21 cellular contexts compared by ENCODE assay signal in the genomic region with DNA sequence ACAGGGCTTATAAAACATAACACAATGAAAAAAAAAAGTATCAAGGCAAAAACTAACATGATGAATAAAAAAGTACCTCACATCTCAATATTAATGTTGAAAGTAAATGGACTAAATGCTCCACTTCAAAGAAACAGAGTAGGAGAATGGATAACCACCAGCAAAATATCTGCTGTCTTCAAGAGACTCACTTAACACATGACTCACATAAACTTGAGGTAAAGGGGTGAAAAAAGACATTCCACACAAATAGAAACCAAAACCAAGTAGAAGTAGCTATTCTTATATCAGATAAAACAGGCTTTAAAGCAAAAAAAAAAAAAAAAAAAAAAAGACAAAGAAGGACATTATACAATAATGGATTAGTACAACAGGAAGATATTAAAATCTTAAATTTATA.
DNase-seq lines count a peak whose midpoint lies in the region; ATAC-seq, FAIRE-seq and TF ChIP-seq lines count a peak whose summit lies in the region.
"Had no signal": no experiment of that assay in that cellular context is flagged by ENCODE, and none has a peak within 500 bp of the region (broad histone marks: within the 10 kb centered on the region; RNA-seq: fewer than 3 reads in every experiment).

No MANE protein-coding gene starts in this region.

- no peak overlapping the region for H3K4me3 ChIP-seq in astrocyte (ENCODE audit: insufficient read depth, low read depth, low read length)
- H3K4me3 ChIP-seq: HAP-1, SJCRH30, uterus had no signal

- no peaks in the 10 kb centered on the region for H3K9me3 ChIP-seq in astrocyte (ENCODE audit: insufficient read depth, low read depth, low read length)
- H3K9me3 ChIP-seq: HAP-1, SJCRH30 had no signal

- H3K27ac ChIP-seq in astrocyte (ENCODE audit: low read depth, low read length) = no peak overlapping the region
- H3K27ac ChIP-seq: KMS-11, SJCRH30, uterus had no signal

- no peak overlapping the region for H3K9ac ChIP-seq in astrocyte (ENCODE audit: low read length)
- H3K9ac ChIP-seq: KMS-11 had no signal

- no peak for FAIRE-seq in astrocyte (lab: Jason Lieb, UNC)
- FAIRE-seq: endometrium had no signal

- no peaks in the 10 kb centered on the region for H3K27me3 ChIP-seq in astrocyte (ENCODE audit: insufficient read depth, low read length)
- H3K27me3 ChIP-seq: SJCRH30, uterus had no signal

- peak; percentile 81 for DNase-seq in astrocyte (ENCODE audit: low read depth)
- no peak for DNase-seq in natural killer cell
- DNase-seq in hippocampal formation (lab: John Stamatoyannopoulos, UW) = no peak
- DNase-seq: activated naive CD4-positive, alpha-beta T cell treated with Interleukin-2 at 50 U/mL for 16 hours; C1 segment of cervical spinal cord; NCI-H1436; NCI-H345; occipital lobe; SJCRH30; stimulated activated naive CD4-positive, alpha-beta T cell treated with Interleukin-2 at 50 U/mL for 16 hours; T1000; uterus had no signal

- no peaks in the 10 kb centered on the region for H3K36me3 ChIP-seq in astrocyte (ENCODE audit: insufficient read depth, low read length)
- H3K36me3 ChIP-seq: HAP-1, SJCRH30, uterus had no signal

- H3K4me1 Mint-ChIP-seq in astrocyte (ENCODE audit: low read depth, unreplicated experiment) = no peaks in the 10 kb centered on the region
- peaks cover 8 to 11% of the 10 kb centered on the region in 2 donors for H3K4me1 Mint-ChIP-seq in natural killer cell

- H3K27ac Mint-ChIP-seq in astrocyte (ENCODE audit: unreplicated experiment) = no peak overlapping the region
- H3K27ac Mint-ChIP-seq in natural killer cell = no peak overlapping the region
- H3K27ac Mint-ChIP-seq: immature natural killer cell had no signal

- H3K4me3 Mint-ChIP-seq in astrocyte (ENCODE audit: unreplicated experiment) (no peak overlapping the region), natural killer cell (no peak overlapping the region)
- H3K4me3 Mint-ChIP-seq: central memory CD8-positive, alpha-beta T cell had no signal

- TF ChIP-seq CTCF in astrocyte (IDR thresholded peaks at IDR 0.05; ENCODE audit: insufficient read depth, low read depth, low read length) (no peak), natural killer cell (IDR thresholded peaks at IDR 0.05) (no peak)

- H3K27me3 Mint-ChIP-seq in astrocyte (ENCODE audit: low read depth, unreplicated experiment) (no peaks in the 10 kb centered on the region), natural killer cell (ENCODE audit: low read depth in 2 of 2) (no peaks in the 10 kb centered on the region)
- H3K27me3 Mint-ChIP-seq: central memory CD8-positive, alpha-beta T cell had no signal

- ATAC-seq in GM18870 (IDR thresholded peaks at IDR 0.05; ENCODE audit: unreplicated experiment) (peak; percentile 58), HG03378 (IDR thresholded peaks at IDR 0.05; ENCODE audit: unreplicated experiment) (peak; percentile 78), natural killer cell (peak in 2 of 3 donors; percentile 50 to 62), HG02885 (IDR thresholded peaks at IDR 0.05; ENCODE audit: poor library complexity, unreplicated experiment) (no peak), HG02884 (IDR thresholded peaks at IDR 0.05; ENCODE audit: unreplicated experiment) (no peak)

- H3K9me3 Mint-ChIP-seq in astrocyte (ENCODE audit: unreplicated experiment) (no peaks in the 10 kb centered on the region), natural killer cell (peaks cover 7 to 33% of the 10 kb centered on the region in 2 donors)

- H3K4me2 ChIP-seq in astrocyte (ENCODE audit: low read length) = no peak overlapping the region
- H3K4me2 ChIP-seq: KMS-11 had no signal

- no peaks in the 10 kb centered on the region for H3K79me2 ChIP-seq in astrocyte (ENCODE audit: insufficient read depth, low read length)

- H3K4me1 ChIP-seq in astrocyte (ENCODE audit: insufficient read depth, low read length) = no peaks in the 10 kb centered on the region
- H3K4me1 ChIP-seq: HAP-1, SJCRH30, uterus had no signal

- H3K36me3 Mint-ChIP-seq in astrocyte (ENCODE audit: low read depth, unreplicated experiment) (peaks cover 11% of the 10 kb centered on the region), natural killer cell (peaks cover 50% of the 10 kb centered on the region)

- H2AFZ ChIP-seq in astrocyte (ENCODE audit: low read depth, low read length) = no peak overlapping the region

- H4K20me1 ChIP-seq in astrocyte (ENCODE audit: insufficient read depth, low read length) = no peaks in the 10 kb centered on the region

- intact Hi-C loops in natural killer cell (cut with micrococcal nuclease) = no loop called here

Comparison
In these comparisons a context has a peak if more than half of its experiments do, and no peak if none do; other contexts are left out.
1. ATAC-seq: peak in GM18870 (single experiment), HG03378 (single experiment) and natural killer cell (2 of 3); none in HG02885 (single experiment) and HG02884 (single experiment).